ENCODE assay signal across 1 cellular context in genomic region chr4:144409525-144409924, GRCh38.
A peak's percentile ranks its signal among the peaks of the same experiment; 100 is the strongest.
TF ChIP-seq lines count a peak whose summit lies in the region.

No MANE protein-coding gene starts in this region.

TF ChIP-seq in K562, 482 proteins besides CTCF, POLR2A, EP300 and RAD21:
- TF ChIP-seq KLF16 (IDR thresholded peaks at IDR 0.05) (no peak), PPARD (CRISPR knock-in tag; IDR thresholded peaks at IDR 0.05) (no peak), MCM7 (IDR thresholded peaks at IDR 0.05) (peak in 1 of 2 experiments; percentile 80; a peak in 1 of 4 replicates), ELF2 (CRISPR knock-in tag; IDR thresholded peaks at IDR 0.05) (no peak), DACH1 (IDR thresholded peaks at IDR 0.05; ENCODE audit: partially characterized antibody) (peak; percentile 72), SIN3B (IDR thresholded peaks at IDR 0.05; ENCODE audit: low read depth) (no peak), ZNF583 (CRISPR knock-in tag; IDR thresholded peaks at IDR 0.05) (no peak), TEAD1 (CRISPR knock-in tag; IDR thresholded peaks at IDR 0.05) (no peak), ILF3 (IDR thresholded peaks at IDR 0.05; ENCODE audit: borderline replicate concordance) (no peak)
